ENCODE assay signal across 8 cellular contexts in genomic region chr9:37485389-37486255, GRCh38. TPM values are rescaled to one million over a fixed set of nuclear protein-coding genes. Genes with fewer than 3 reads are reported as not detected.
DNase-seq lines count a peak whose midpoint lies in the region; ATAC-seq and TF ChIP-seq lines count a peak whose summit lies in the region.

POLR1E (plus strand) TSS chr9:37485948; CDS start chr9:37486048, 100 bp downstream.

- H3K9me3 Mint-ChIP-seq in CD4-positive, CD25-positive, alpha-beta regulatory T cell, result peaks cover 0 to 2% (median 0%) of the 10 kb centered on the region in 7 donors

- ATAC-seq in CD4-positive, CD25-positive, alpha-beta regulatory T cell (ENCODE audit: low read depth in 2 of 2), result peak; percentile 98
- ATAC-seq in GM19438 (IDR thresholded peaks at IDR 0.05; ENCODE audit: low read depth, unreplicated experiment), result peak; percentile 96
- ATAC-seq in HG03571 (IDR thresholded peaks at IDR 0.05; ENCODE audit: unreplicated experiment), result peak; percentile 95
- peak; percentile 95 to 98 (median 96) for ATAC-seq in right lobe of liver

- peaks cover 15% of the 10 kb centered on the region for H3K36me3 Mint-ChIP-seq in CD4-positive, CD25-positive, alpha-beta regulatory T cell

- 0% methylated on average over 4 of the region's 56 CpGs for WGBS in right lobe of liver (ENCODE audit: insufficient coverage, low coverage, low lambda C conversion rate, missing lambda C conversion rate)

- TF ChIP-seq POLR2A in right lobe of liver (IDR thresholded peaks at IDR 0.05), result peak; percentile 97

- H3K4me1 ChIP-seq in CD4-positive, CD25-positive, alpha-beta regulatory T cell (ENCODE audit: control insufficient read depth, insufficient read depth, low read length, poor library complexity, severe bottlenecking), result peaks cover 33% of the 10 kb centered on the region
- peaks cover 0 to 31% (median 12%) of the 10 kb centered on the region in 4 donors for H3K4me1 ChIP-seq in right lobe of liver

- peak within 1 kb of the TSS; percentile 78 for H3K4me3 ChIP-seq in CD4-positive, CD25-positive, alpha-beta regulatory T cell (ENCODE audit: low read depth, low read length)
- peak within 1 kb of the TSS; percentile 71 to 91 (median 80) for H3K4me3 ChIP-seq in right lobe of liver

- no peak for TF ChIP-seq CTCF in right lobe of liver (IDR thresholded peaks at IDR 0.05)

- peaks cover 5 to 49% (median 34%) of the 10 kb centered on the region in 4 donors for H3K4me1 Mint-ChIP-seq in CD4-positive, CD25-positive, alpha-beta regulatory T cell

- peaks cover 19% of the 10 kb centered on the region for H3K36me3 ChIP-seq in CD4-positive, CD25-positive, alpha-beta regulatory T cell (ENCODE audit: control insufficient read depth, insufficient read depth, low read length)
- H3K36me3 ChIP-seq in right lobe of liver, result peaks cover 0 to 18% (median 9%) of the 10 kb centered on the region in 4 donors

- peak; percentile 93 to 98 (median 96) for DNase-seq in CD4-positive, CD25-positive, alpha-beta regulatory T cell
- DNase-seq in NCI-H82 (lab: John Stamatoyannopoulos, UW), result peak; percentile 97
- DNase-seq in activated CD4-positive, alpha-beta T cell treated with anti-CD3 and anti-CD28 coated beads, Interleukin-2, amount 50 U/mL, for 48 hours, result peak; percentile 97
- DNase-seq in dermis microvascular lymphatic vessel endothelial cell (ENCODE audit: low read depth in 2 of 2), result peak; percentile 68 to 92
- peak; percentile 96 to 98 (median 98) for DNase-seq in right lobe of liver
- peak; percentile 96 for DNase-seq in stimulated activated CD4-positive, alpha-beta T cell treated with anti-CD3 and anti-CD28 coated beads, Interleukin-4, amount 100 ng/mL, for 24 hours

- H3K27me3 ChIP-seq in CD4-positive, CD25-positive, alpha-beta regulatory T cell (ENCODE audit: control insufficient read depth, insufficient read depth, low read length), result peaks cover 6% of the 10 kb centered on the region
- no peaks in the 10 kb centered on the region for H3K27me3 ChIP-seq in right lobe of liver

- intact Hi-C loops in right lobe of liver (cut with DNase I), result no loop called here

- H3K27ac ChIP-seq in CD4-positive, CD25-positive, alpha-beta regulatory T cell (ENCODE audit: insufficient read depth, low read length, poor library complexity, severe bottlenecking), result peak within 1 kb of the TSS; percentile 75
- peak within 1 kb of the TSS; percentile 22 to 79 (median 57) for H3K27ac ChIP-seq in right lobe of liver

- no peaks in the 10 kb centered on the region for H3K9me3 ChIP-seq in CD4-positive, CD25-positive, alpha-beta regulatory T cell (ENCODE audit: control insufficient read depth in 2 of 2, low read length in 2 of 2)
- H3K9me3 ChIP-seq in right lobe of liver, result no peaks in the 10 kb centered on the region

- peak within 1 kb of the TSS; percentile 95 to 97 (median 96) for H3K27ac Mint-ChIP-seq in CD4-positive, CD25-positive, alpha-beta regulatory T cell

- H3K4me3 Mint-ChIP-seq in CD4-positive, CD25-positive, alpha-beta regulatory T cell, result peak within 1 kb of the TSS; percentile 94 to 97 (median 96)

- peaks cover 11% of the 10 kb centered on the region for H3K27me3 Mint-ChIP-seq in CD4-positive, CD25-positive, alpha-beta regulatory T cell

RNA-seq across cellular contexts. Expression of gene POLR1E, which starts in this region (rescaled TPM):
- 26.9 TPM for total RNA-seq in CD4-positive, CD25-positive, alpha-beta regulatory T cell
- polyA plus RNA-seq in CD4-positive, CD25-positive, alpha-beta regulatory T cell, result 10 to 100 TPM; 11.2 to 18.3 (median 13.2) TPM
- 10.6 and 12.2 TPM in 2 replicates for total RNA-seq in dermis microvascular lymphatic vessel endothelial cell
- total RNA-seq in right lobe of liver, result 10 to 100 TPM; 11.7 to 18.1 (median 14.4) TPM

Comparison
In these comparisons a context has a peak if more than half of its experiments do, and no peak if none do; other contexts are left out.
1. Peak in every context shown above with its lines: DNase-seq, ATAC-seq, H3K4me3 ChIP-seq and H3K27ac ChIP-seq.